In the genomic region with DNA sequence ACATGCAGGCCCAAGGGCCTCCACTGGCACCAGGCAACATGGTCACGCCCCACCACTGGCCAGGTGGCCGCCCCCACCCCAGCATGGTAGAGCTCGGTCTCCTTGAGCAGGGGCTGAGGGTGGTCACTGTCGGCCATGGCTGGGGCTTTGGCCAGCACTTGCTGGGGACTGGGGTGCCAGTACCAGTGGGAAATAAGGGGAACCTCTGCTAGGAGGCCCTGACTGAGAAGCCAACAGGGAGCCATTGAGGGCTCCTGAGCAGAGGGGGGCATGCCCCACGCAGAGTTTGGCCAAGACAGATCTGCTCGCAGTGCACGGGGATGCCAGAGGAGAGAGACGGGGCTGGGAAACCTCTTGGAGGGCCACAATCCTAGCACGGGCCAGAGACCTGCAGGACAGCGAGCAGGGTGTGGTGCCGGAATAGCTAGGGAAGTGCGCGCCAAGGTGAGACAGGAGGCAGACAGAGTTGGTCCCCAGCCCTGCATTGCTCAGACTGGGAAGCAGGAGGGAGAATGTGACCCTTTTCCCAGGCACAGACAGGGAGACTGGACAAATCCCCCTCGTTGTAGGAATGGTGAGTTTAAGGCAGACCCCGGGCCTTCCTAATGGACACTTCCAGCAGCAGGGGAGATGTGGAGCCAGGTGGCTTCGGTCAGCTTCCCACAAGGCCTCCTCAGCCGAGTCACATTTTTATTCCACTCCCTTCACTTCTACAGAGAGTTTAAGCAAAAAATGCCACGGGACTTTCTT, we compare ENCODE assay signal across 20 cellular contexts.
A peak's percentile ranks its signal among the peaks of the same experiment; 100 is the strongest.
DNase-seq lines count a peak whose midpoint lies in the region; ATAC-seq and TF ChIP-seq lines count a peak whose summit lies in the region.
"Had no signal": no experiment of that assay in that cellular context is flagged by ENCODE, and none has a peak within 500 bp of the region (broad histone marks: within the 10 kb centered on the region; RNA-seq: fewer than 3 reads in every experiment).

No MANE protein-coding gene starts in this region.

- no peak overlapping the region for H3K27ac Mint-ChIP-seq in activated CD4-positive, alpha-beta T cell treated with anti-CD3 and anti-CD28 coated beads, Interleukin-2, amount 10 ng/mL, durations not matched to agents 7 days and 5 days
- no peak overlapping the region for H3K27ac Mint-ChIP-seq in chondrocyte (ENCODE audit: unreplicated experiment)
- no peak overlapping the region for H3K27ac Mint-ChIP-seq in natural killer cell
- no peak overlapping the region for H3K27ac Mint-ChIP-seq in type B pancreatic cell
- H3K27ac Mint-ChIP-seq: HFFc6 had no signal

- H2AFZ ChIP-seq in OCI-LY7 (ENCODE audit: low read length) (no peak overlapping the region), SK-N-SH (ENCODE audit: low read depth) (no peak overlapping the region)

- no peak overlapping the region for H3K9ac ChIP-seq in SK-N-SH

- no TSS peak for BruUV-seq in OCI-LY7 (replicated peaks; lab: Mats Ljungman, UMichigan)

- H3K9me3 ChIP-seq in OCI-LY7 (ENCODE audit: low read length) (no peaks in the 10 kb centered on the region), SK-N-SH (no peaks in the 10 kb centered on the region)
- H3K9me3 ChIP-seq: Caco-2, MG63 had no signal

- no peak for TF ChIP-seq CTCF in chondrocyte (IDR thresholded peaks at IDR 0.05)
- TF ChIP-seq CTCF in natural killer cell (IDR thresholded peaks at IDR 0.05), result no peak
- no peak for TF ChIP-seq CTCF in type B pancreatic cell (conservative IDR thresholded peaks at IDR 0.05)
- TF ChIP-seq CTCF in OCI-LY7 (conservative IDR thresholded peaks at IDR 0.05; ENCODE audit: low read length), result no peak
- TF ChIP-seq CTCF in SK-N-SH (IDR thresholded peaks at IDR 0.05), result no peak

- H3K36me3 Mint-ChIP-seq in activated CD4-positive, alpha-beta T cell treated with anti-CD3 and anti-CD28 coated beads, Interleukin-2, amount 10 ng/mL, durations not matched to agents 7 days and 5 days (ENCODE audit: low read depth), result no peaks in the 10 kb centered on the region
- H3K36me3 Mint-ChIP-seq in chondrocyte (ENCODE audit: low read depth) (no peaks in the 10 kb centered on the region), natural killer cell (peaks cover 7% of the 10 kb centered on the region), type B pancreatic cell (no peaks in the 10 kb centered on the region)

- H3K36me3 ChIP-seq in OCI-LY7 (ENCODE audit: insufficient read depth, low read length), result no peaks in the 10 kb centered on the region
- H3K36me3 ChIP-seq in SK-N-SH (replicated peaks in 1 of 2; ENCODE audit: control insufficient read depth in 1 of 2, insufficient read depth in 2 of 2, low read length in 1 of 2), result no peaks in the 10 kb centered on the region
- H3K36me3 ChIP-seq: MG63 had no signal

- H3K4me1 ChIP-seq in OCI-LY7 (ENCODE audit: insufficient read depth, low read length, poor library complexity, severe bottlenecking) (peaks cover 11% of the 10 kb centered on the region), SK-N-SH (ENCODE audit: control insufficient read depth in 1 of 2, insufficient read depth in 2 of 2, low read depth in 1 of 2, low read length in 1 of 2) (peaks cover 15 to 16% of the 10 kb centered on the region in 2 experiments; a peak in 1 of 4 replicates)
- H3K4me1 ChIP-seq: Caco-2 had no signal

- WGBS in SK-N-SH (ENCODE audit: low lambda C conversion rate), result 85% methylated on average over 13 of the region's 18 CpGs

- peaks cover 8% of the 10 kb centered on the region for H3K4me1 Mint-ChIP-seq in activated CD4-positive, alpha-beta T cell treated with anti-CD3 and anti-CD28 coated beads, Interleukin-2, amount 10 ng/mL, durations not matched to agents 7 days and 5 days
- H3K4me1 Mint-ChIP-seq in chondrocyte (ENCODE audit: low read depth), result peaks cover 40% of the 10 kb centered on the region
- no peaks in the 10 kb centered on the region for H3K4me1 Mint-ChIP-seq in natural killer cell
- peaks cover 12% of the 10 kb centered on the region for H3K4me1 Mint-ChIP-seq in type B pancreatic cell (ENCODE audit: unreplicated experiment)

- intact Hi-C loops in natural killer cell (cut with micrococcal nuclease) (no loop called here), OCI-LY7 (cut with micrococcal nuclease; ENCODE audit: unreplicated experiment) (no loop called here)

- peaks cover 14% of the 10 kb centered on the region for H3K27me3 Mint-ChIP-seq in activated CD4-positive, alpha-beta T cell treated with anti-CD3 and anti-CD28 coated beads, Interleukin-2, amount 10 ng/mL, durations not matched to agents 7 days and 5 days
- H3K27me3 Mint-ChIP-seq in chondrocyte (ENCODE audit: low read depth) (no peaks in the 10 kb centered on the region), natural killer cell (ENCODE audit: low read depth in 2 of 2) (peaks cover 21 to 28% of the 10 kb centered on the region in 2 donors), type B pancreatic cell (peaks cover 8% of the 10 kb centered on the region)

- peaks cover 5% of the 10 kb centered on the region for H3K9me3 Mint-ChIP-seq in activated CD4-positive, alpha-beta T cell treated with anti-CD3 and anti-CD28 coated beads, Interleukin-2, amount 10 ng/mL, durations not matched to agents 7 days and 5 days
- H3K9me3 Mint-ChIP-seq in chondrocyte (ENCODE audit: low read depth) (peaks cover 4% of the 10 kb centered on the region), natural killer cell (peaks cover 3 to 6% of the 10 kb centered on the region in 2 donors), type B pancreatic cell (peaks cover 4% of the 10 kb centered on the region)
- H3K9me3 Mint-ChIP-seq: HFFc6 had no signal

- no peaks in the 10 kb centered on the region for H3K27me3 ChIP-seq in SK-N-SH (ENCODE audit: insufficient read depth)
- H3K27me3 ChIP-seq: MG63 had no signal

- POLR2A ChIA-PET in activated CD4-positive, alpha-beta T cell treated with anti-CD3 and anti-CD28 coated beads, Interleukin-2, amount 10 ng/mL, durations not matched to agents 7 days and 5 days (lab: Charles Lee), result no interaction called here
- POLR2A ChIA-PET in OCI-LY7 (lab: Charles Lee), result no interaction called here
- POLR2A ChIA-PET in SK-N-SH (lab: Yijun Ruan, JAX), result no interaction called here

- H3K79me2 ChIP-seq in OCI-LY7 (ENCODE audit: insufficient read depth, low read depth, low read length), result no peaks in the 10 kb centered on the region
- H3K79me2 ChIP-seq in SK-N-SH (ENCODE audit: insufficient read depth), result no peaks in the 10 kb centered on the region

- H3K4me3 Mint-ChIP-seq in activated CD4-positive, alpha-beta T cell treated with anti-CD3 and anti-CD28 coated beads, Interleukin-2, amount 10 ng/mL, durations not matched to agents 7 days and 5 days, result no peak overlapping the region
- H3K4me3 Mint-ChIP-seq in chondrocyte (ENCODE audit: unreplicated experiment) (no peak overlapping the region), natural killer cell (no peak overlapping the region), type B pancreatic cell (no peak overlapping the region)
- H3K4me3 Mint-ChIP-seq: HFFc6 had no signal

- H3K9me2 ChIP-seq in OCI-LY7 (ENCODE audit: insufficient read depth, low read length), result no peaks in the 10 kb centered on the region
- H3K9me2 ChIP-seq in SK-N-SH, result no peaks in the 10 kb centered on the region

- no peak overlapping the region for H3K27ac ChIP-seq in OCI-LY7 (ENCODE audit: low read depth, low read length, poor library complexity, severe bottlenecking)
- no peak overlapping the region for H3K27ac ChIP-seq in SK-N-SH (ENCODE audit: low read depth in 2 of 2, low read length in 1 of 2)
- H3K27ac ChIP-seq: C4-2B had no signal

- peak; percentile 3 for DNase-seq in activated CD4-positive, alpha-beta T cell treated with anti-CD3 and anti-CD28 coated beads, Interleukin-2, amount 10 ng/mL, durations not matched to agents 7 days and 5 days
- no peak for DNase-seq in activated CD4-positive, alpha-beta T cell treated with anti-CD3 and anti-CD28 coated beads, Interleukin-2, amount 50 U/mL, for 48 hours
- DNase-seq in chondrocyte (ENCODE audit: low spot score) (peak; percentile 68), natural killer cell (peak; percentile 10), type B pancreatic cell (ENCODE audit: extremely low spot score, unreplicated experiment) (peak; percentile 50), OCI-LY7 (ENCODE audit: low spot score) (no peak), SK-N-SH (no peak)
- DNase-seq: 8988T; GOT3; HFFc6; MG63; NCI-H1092 treated with DMSO at 0.1 percent for 48 hours; NCI-H1694; NCI-H345; NCI-H69; NK-92 treated with Interleukin-12 subunit alpha and Interleukin-12 subunit beta, amount 100 ng/mL, for 24 hours had no signal

- H3K4me2 ChIP-seq in OCI-LY7 (ENCODE audit: low read length), result no peak overlapping the region
- no peak overlapping the region for H3K4me2 ChIP-seq in SK-N-SH

- H3K4me3 ChIP-seq in OCI-LY7 (ENCODE audit: low read depth, low read length, poor library complexity, severe bottlenecking) (no peak overlapping the region), SK-N-SH (ENCODE audit: low read depth in 2 of 2, low read length in 1 of 2) (no peak overlapping the region)
- H3K4me3 ChIP-seq: GM12878, MG63 had no signal

- H3F3A ChIP-seq in SK-N-SH (replicated peaks; ENCODE audit: insufficient read depth), result peaks cover 22% of the 10 kb centered on the region

- TF ChIP-seq RAD21 in SK-N-SH (IDR thresholded peaks at IDR 0.05; ENCODE audit: low read length), result no peak

- CTCF ChIA-PET in activated CD4-positive, alpha-beta T cell treated with anti-CD3 and anti-CD28 coated beads, Interleukin-2, amount 10 ng/mL, durations not matched to agents 7 days and 5 days (lab: Charles Lee), result no interaction called here
- CTCF ChIA-PET in OCI-LY7 (lab: Charles Lee; ENCODE audit: unreplicated experiment), result no interaction called here
- CTCF ChIA-PET in SK-N-SH (lab: Yijun Ruan, JAX), result interaction anchor here (0.9 to 1.1 kb wide), 2 partner anchors 12 to 46 kb away, joined by 3 read pairs; no protein-coding TSS in a partner anchor

- no peak for ATAC-seq in natural killer cell
- no peak for ATAC-seq in GM21515 (IDR thresholded peaks at IDR 0.05; ENCODE audit: unreplicated experiment)
- ATAC-seq: GM12878 had no signal

- no peak for TF ChIP-seq EP300 in SK-N-SH (IDR thresholded peaks at IDR 0.05; ENCODE audit: borderline replicate concordance in 1 of 2, low read depth in 1 of 2, low read length in 1 of 2)

- no peaks in the 10 kb centered on the region for H4K20me1 ChIP-seq in OCI-LY7 (ENCODE audit: insufficient read depth, low read length)
- no peaks in the 10 kb centered on the region for H4K20me1 ChIP-seq in SK-N-SH (ENCODE audit: insufficient read depth)

TF ChIP-seq in SK-N-SH, 30 proteins besides CTCF, POLR2A, EP300 and RAD21 (continues in another document):
- no peak for TF ChIP-seq RFX5 (IDR thresholded peaks at IDR 0.05; ENCODE audit: low read length)
- TF ChIP-seq ELF1 (IDR thresholded peaks at IDR 0.05), result no peak
- TF ChIP-seq RCOR1 (IDR thresholded peaks at IDR 0.05; ENCODE audit: low read length), result no peak

Comparison
In these comparisons a context has a peak if more than half of its experiments do, and no peak if none do; other contexts are left out.
1. DNase-seq: peak in activated CD4-positive, alpha-beta T cell treated with anti-CD3 and anti-CD28 coated beads, Interleukin-2, amount 10 ng/mL, durations not matched to agents 7 days and 5 days (single experiment), chondrocyte (single experiment), natural killer cell (single experiment) and type B pancreatic cell (single experiment); none in activated CD4-positive, alpha-beta T cell treated with anti-CD3 and anti-CD28 coated beads, Interleukin-2, amount 50 U/mL, for 48 hours (0 of 2), OCI-LY7 (single experiment) and SK-N-SH (single experiment).